Comparison of ENCODE assay signal across 18 cellular contexts in genomic region chr20:56447227-56447626, GRCh38. TPM values are rescaled to one million over a fixed set of nuclear protein-coding genes. Genes with fewer than 3 reads are reported as not detected.
"Had no signal": no experiment of that assay in that cellular context is flagged by ENCODE, and none has a peak within 500 bp of the region (broad histone marks: within the 10 kb centered on the region; RNA-seq: fewer than 3 reads in every experiment).

No MANE protein-coding gene starts in this region.

- H3K9me3 ChIP-seq: body of pancreas, psoas muscle, transverse colon had no signal

- H3K27ac ChIP-seq: body of pancreas, dorsolateral prefrontal cortex, epithelial cell of prostate, hepatocyte, psoas muscle, transverse colon had no signal

- H3K4me2 ChIP-seq: hepatocyte had no signal

- H3K27me3 ChIP-seq: body of pancreas, hepatocyte, transverse colon had no signal

- H3K4me1 ChIP-seq: body of pancreas, psoas muscle, transverse colon had no signal

- DNase-seq: activated CD4-positive, alpha-beta memory T cell treated with anti-CD3 and anti-CD28 coated beads for 36 hours; activated CD4-positive, alpha-beta T cell treated with anti-CD3 and anti-CD28 coated beads for 36 hours; activated gamma-delta T cell treated with Interleukin-2 at 50 U/mL for 16 hours; activated naive CD8-positive, alpha-beta T cell treated with anti-CD3 and anti-CD28 coated beads, Interleukin-2, amount 10 ng/mL, durations not matched to agents 7 days and 5 days; activated T-cell treated with anti-CD3 and anti-CD28 coated beads, Interleukin-2, amount 50 U/mL, for 48 hours; amygdala; body of pancreas; central memory CD4-positive, alpha-beta T cell; dorsolateral prefrontal cortex; foreskin fibroblast; psoas muscle; right cardiac atrium; stimulated activated CD4-positive, alpha-beta T cell treated with anti-CD3 and anti-CD28 coated beads, Interleukin-2, amount 100 ng/mL, for 24 hours; transverse colon had no signal

- H3K36me3 ChIP-seq: transverse colon had no signal

- H2AFZ ChIP-seq: hepatocyte had no signal

- H3K4me3 ChIP-seq: body of pancreas, dorsolateral prefrontal cortex, hepatocyte, psoas muscle, transverse colon had no signal

RNA-seq across cellular contexts. Expression of gene CASS4, which starts 35.2 kb away (rescaled TPM):
- total RNA-seq: glomerular endothelial cell, osteocyte had no signal
- polyA plus RNA-seq: hepatocyte had no signal
